Comparison of ENCODE assay signal across 24 cellular contexts in the genomic region with DNA sequence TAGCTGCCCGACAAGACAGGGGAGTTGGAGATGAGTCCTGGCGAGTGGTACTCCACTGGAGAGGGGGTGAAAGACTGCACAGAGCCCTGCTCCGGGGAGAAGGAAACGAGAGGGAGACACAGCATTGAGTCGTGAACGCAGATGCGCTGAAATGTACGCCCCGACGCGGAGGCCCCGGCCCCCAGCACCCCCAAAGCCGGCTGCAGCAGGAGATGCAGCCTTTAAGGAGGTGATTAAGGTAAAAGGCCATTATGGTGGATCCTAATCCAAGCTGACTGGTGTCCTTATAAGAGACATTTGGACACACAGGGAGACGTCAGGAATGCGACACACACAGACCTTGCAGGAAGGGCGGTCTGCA.
"Had no signal": no experiment of that assay in that cellular context is flagged by ENCODE, and none has a peak within 500 bp of the region (broad histone marks: within the 10 kb centered on the region; RNA-seq: fewer than 3 reads in every experiment).

No MANE protein-coding gene starts in this region.

- H3K9me3 ChIP-seq: gastroesophageal sphincter, psoas muscle, right atrium auricular region, transverse colon, uterus had no signal

- H3K27ac ChIP-seq: coronary artery, dorsolateral prefrontal cortex, gastroesophageal sphincter, hepatocyte, parathyroid adenoma, psoas muscle, right atrium auricular region, transverse colon, uterus had no signal

- ATAC-seq: activated CD8-positive, alpha-beta memory T cell treated with anti-CD3 and anti-CD28 coated beads, Interleukin-2, amount 10 ng/mL, durations not matched to agents 7 days and 5 days; activated CD8-positive, alpha-beta T cell treated with anti-CD3 and anti-CD28 coated beads, Interleukin-2, amount 10 ng/mL, durations not matched to agents 7 days and 5 days; gastroesophageal sphincter; left colon; naive thymus-derived CD8-positive, alpha-beta T cell; psoas muscle; stimulated activated naive B cell treated with anti-CD40 and anti-IgM and Interleukin-4, amounts not matched to agents 10 μg/mL and 1 μg/mL and 100 μg/mL, for 72 hours had no signal

- H3K27me3 ChIP-seq: dorsolateral prefrontal cortex, gastroesophageal sphincter, hepatocyte, right atrium auricular region, transverse colon, uterus had no signal

- H3K36me3 ChIP-seq: transverse colon, uterus had no signal

- H3K4me3 ChIP-seq: coronary artery, dorsolateral prefrontal cortex, gastroesophageal sphincter, hepatocyte, psoas muscle, right atrium auricular region, transverse colon, uterus had no signal

- H3K4me2 ChIP-seq: hepatocyte had no signal

- H3K9ac ChIP-seq: parathyroid adenoma had no signal

- DNase-seq: activated CD4-positive, alpha-beta T cell treated with anti-CD3 and anti-CD28 coated beads for 1 hour; activated CD8-positive, alpha-beta memory T cell treated with anti-CD3 and anti-CD28 coated beads, Interleukin-2, amount 10 ng/mL, durations not matched to agents 7 days and 5 days; activated CD8-positive, alpha-beta T cell treated with anti-CD3 and anti-CD28 coated beads, Interleukin-2, amount 10 ng/mL, durations not matched to agents 7 days and 5 days; activated T-cell treated with anti-CD3 and anti-CD28 coated beads, Interleukin-2, amount 50 U/mL, for 48 hours; anterior cingulate cortex; effector memory CD4-positive, alpha-beta T cell; left colon; mammary epithelial cell; naive thymus-derived CD8-positive, alpha-beta T cell; occipital lobe; psoas muscle; stimulated activated CD4-positive, alpha-beta T cell treated with anti-CD3 and anti-CD28 coated beads, Interleukin-2, amount 100 ng/mL, for 24 hours; stimulated activated naive B cell treated with anti-CD40 and anti-IgM and Interleukin-4, amounts not matched to agents 10 μg/mL and 1 μg/mL and 100 μg/mL, for 72 hours; T-helper 9 cell; transverse colon; uterus had no signal

- H2AFZ ChIP-seq: hepatocyte, parathyroid adenoma had no signal

- FAIRE-seq: keratinocyte, TTC549 had no signal

- H3K79me2 ChIP-seq: hepatocyte, parathyroid adenoma had no signal

- H3K4me1 ChIP-seq: gastroesophageal sphincter, parathyroid adenoma, psoas muscle, right atrium auricular region, transverse colon, uterus had no signal
